Comparison of ENCODE assay signal across 8 cellular contexts in genomic region chr2:149329470-149330126, GRCh38. TPM values are rescaled to one million over a fixed set of nuclear protein-coding genes. Genes with fewer than 3 reads are reported as not detected.
DNase-seq lines count a peak whose midpoint lies in the region; ATAC-seq, FAIRE-seq and TF ChIP-seq lines count a peak whose summit lies in the region.

No MANE protein-coding gene starts in this region.

- H3K4me3 ChIP-seq in endothelial cell of umbilical vein (replicated peaks in 1 of 3; ENCODE audit: insufficient read depth in 1 of 3, low read depth in 1 of 3, low read length in 3 of 3), result peak overlapping the region; percentile 58 to 87 (median 78)

- DNase-seq in RCC 7860 (ENCODE audit: low spot score) (peak; percentile 50), endothelial cell of umbilical vein (ENCODE audit: low read depth, low spot score) (peak; percentile 59), mesothelial cell of epicardium (ENCODE audit: low spot score in 2 of 2, unreplicated experiment in 2 of 2) (peak; percentile 29 to 59)
- DNase-seq in effector CD4-positive, alpha-beta T cell, result no peak

- H3K9ac ChIP-seq in endothelial cell of umbilical vein (replicated peaks; ENCODE audit: extremely low read depth, insufficient read depth, low read length), result peak overlapping the region; percentile 4

- H3K9me1 ChIP-seq in endothelial cell of umbilical vein (replicated peaks; ENCODE audit: control insufficient read depth, extremely low read depth, insufficient read depth, low read length), result no peaks in the 10 kb centered on the region

- no TSS peak for BruUV-seq in endothelial cell of umbilical vein (replicated peaks; lab: Mats Ljungman, UMichigan)

- ATAC-seq in HG03565 (IDR thresholded peaks at IDR 0.05; ENCODE audit: unreplicated experiment) (peak; percentile 10), GM18873 (IDR thresholded peaks at IDR 0.05; ENCODE audit: low FRiP score, unreplicated experiment) (no peak), GM18505 (IDR thresholded peaks at IDR 0.05; ENCODE audit: unreplicated experiment) (no peak)

- no peaks in the 10 kb centered on the region for H3K36me3 ChIP-seq in endothelial cell of umbilical vein (ENCODE audit: control insufficient read depth in 2 of 2, extremely low read depth in 1 of 2, insufficient read depth in 2 of 2, low read length in 2 of 2)

- peak overlapping the region; percentile 41 for H3K27ac ChIP-seq in endothelial cell of umbilical vein (ENCODE audit: insufficient read depth, low read depth, low read length)

- intact Hi-C loops in endothelial cell of umbilical vein (cut with micrococcal nuclease), result loop anchor here (1.0 to 10.0 kb wide), 3 partner anchors 37 to 1905 kb away; no protein-coding TSS in a partner anchor

- peaks cover 12% of the 10 kb centered on the region for H3K4me1 ChIP-seq in endothelial cell of umbilical vein (ENCODE audit: control insufficient read depth, extremely low read depth, insufficient read depth, low read length)

- peak overlapping the region; percentile 88 for H3K4me3 Mint-ChIP-seq in mesothelial cell of epicardium

- peak overlapping the region; percentile 73 for H3K4me2 ChIP-seq in endothelial cell of umbilical vein (ENCODE audit: insufficient read depth, low read length)

- dilution Hi-C loops in endothelial cell of umbilical vein (cut with MboI; ENCODE audit: extremely low pct_ligation_motif_present, low sequenced_read_pairs), result no loop called here

- no peaks in the 10 kb centered on the region for H3K27me3 ChIP-seq in endothelial cell of umbilical vein (ENCODE audit: control insufficient read depth in 2 of 2, insufficient read depth in 2 of 2, low read length in 2 of 2)

- peaks cover 13% of the 10 kb centered on the region for H3K9me3 Mint-ChIP-seq in mesothelial cell of epicardium

- peak overlapping the region; percentile 88 for H3K27ac Mint-ChIP-seq in mesothelial cell of epicardium

- CTCF ChIA-PET in endothelial cell of umbilical vein (lab: Charles Lee), result interaction anchor here (0.6 to 2.7 kb wide), 8 partner anchors 16 to 232 kb away, joined by 3 to 18 read pairs (median 5); no protein-coding TSS in a partner anchor

- no peaks in the 10 kb centered on the region for H3K79me2 ChIP-seq in endothelial cell of umbilical vein (ENCODE audit: control insufficient read depth, insufficient read depth, low read length)

- TF ChIP-seq POLR2A in endothelial cell of umbilical vein (IDR thresholded peaks at IDR 0.05; ENCODE audit: low read depth, low read length) (no peak), GM18505 (IDR thresholded peaks at IDR 0.05; ENCODE audit: borderline replicate concordance, extremely low read depth, insufficient read depth, insufficient read length) (no peak)

- POLR2A ChIA-PET in endothelial cell of umbilical vein (lab: Charles Lee), result no interaction called here

- H3K9me3 ChIP-seq in endothelial cell of umbilical vein (replicated peaks; ENCODE audit: control insufficient read depth, insufficient read depth, low read length), result no peaks in the 10 kb centered on the region

- no peaks in the 10 kb centered on the region for H4K20me1 ChIP-seq in endothelial cell of umbilical vein (replicated peaks; ENCODE audit: control insufficient read depth, extremely low read depth, insufficient read depth, low read length)

- H2AFZ ChIP-seq in endothelial cell of umbilical vein (ENCODE audit: low read depth, low read length), result peak overlapping the region; percentile 100

- peaks cover 7% of the 10 kb centered on the region for H3K36me3 Mint-ChIP-seq in mesothelial cell of epicardium

- H3K27me3 Mint-ChIP-seq in mesothelial cell of epicardium (ENCODE audit: low read depth), result peaks cover 1% of the 10 kb centered on the region

- peak; percentile 93 for FAIRE-seq in G401.6 (lab: Jason Lieb, UNC)
- no peak for FAIRE-seq in RCC 7860 (lab: Jason Lieb, UNC)
- peak; percentile 68 for FAIRE-seq in endothelial cell of umbilical vein (lab: Jason Lieb, UNC)

- TF ChIP-seq CTCF in endothelial cell of umbilical vein (IDR thresholded peaks at IDR 0.05; ENCODE audit: extremely low read depth in 1 of 2, insufficient read depth in 1 of 2, low read depth in 1 of 2, low read length in 2 of 2), result no peak
- no peak for TF ChIP-seq CTCF in mesothelial cell of epicardium (IDR thresholded peaks at IDR 0.05; ENCODE audit: unreplicated experiment)

- H3K4me1 Mint-ChIP-seq in mesothelial cell of epicardium, result peaks cover 35% of the 10 kb centered on the region

TF ChIP-seq in endothelial cell of umbilical vein, 7 proteins besides CTCF, POLR2A, EP300 and RAD21:
- no peak for TF ChIP-seq MYC (IDR thresholded peaks at IDR 0.05; ENCODE audit: low read depth, low read length)
- TF ChIP-seq FOS (IDR thresholded peaks at IDR 0.05; ENCODE audit: borderline replicate concordance, insufficient read depth, low read length), result no peak

RNA-seq across cellular contexts. Expression of gene LYPD6, which starts 0.8 kb away (rescaled TPM):
- 3.1 and 4.0 TPM in 2 replicates for total RNA-seq in endothelial cell of umbilical vein
- 3.0 and 3.3 TPM in 2 replicates for polyA plus RNA-seq in endothelial cell of umbilical vein
- 3.2 and 3.4 TPM in 2 replicates for polyA plus RNA-seq in endothelial cell of umbilical vein (2011; cell fraction: cytosol; rRNA removed)
- 3.8 TPM in 2 replicates for polyA plus RNA-seq in endothelial cell of umbilical vein (2011; cell fraction: nucleus; rRNA removed)
- 4.2 and 4.9 TPM in 2 replicates for polyA plus RNA-seq in endothelial cell of umbilical vein (2012)
- polyA minus RNA-seq in endothelial cell of umbilical vein, result 7.1 and 9.5 TPM in 2 replicates
- 2.6 TPM for polyA minus RNA-seq in endothelial cell of umbilical vein (2011; cell fraction: cytosol; rRNA and poly(A)+ RNA removed)
- polyA minus RNA-seq in endothelial cell of umbilical vein (2011; cell fraction: nucleus; rRNA and poly(A)+ RNA removed), result 3.4 and 5.0 TPM in 2 replicates
- 16.2 to 17.4 TPM (median 16.6 TPM) in 3 replicates for total RNA-seq in mesothelial cell of epicardium
